ENCODE assay signal across 15 cellular contexts in the genomic region with DNA sequence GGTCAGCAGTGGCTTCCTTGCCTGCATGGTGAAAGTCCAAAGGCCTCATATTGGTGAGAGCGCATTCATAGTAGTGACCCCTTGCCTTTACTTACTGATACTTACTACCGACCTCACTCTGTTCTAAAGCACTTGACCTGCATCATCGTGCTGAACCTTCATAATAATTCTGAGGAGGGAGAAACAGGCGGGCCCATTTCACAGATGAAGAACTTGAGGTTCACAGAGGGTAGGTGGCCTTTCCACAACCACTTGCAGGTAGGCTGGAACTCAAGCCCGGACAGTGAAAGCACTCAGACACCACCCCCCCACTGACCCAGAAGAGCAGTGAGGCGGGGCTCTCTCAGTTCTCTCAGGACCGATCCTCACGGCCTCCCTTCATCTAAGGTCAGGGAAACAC.
A peak's percentile ranks its signal among the peaks of the same experiment; 100 is the strongest.
DNase-seq lines count a peak whose midpoint lies in the region; ATAC-seq and TF ChIP-seq lines count a peak whose summit lies in the region.
"Had no signal": no experiment of that assay in that cellular context is flagged by ENCODE, and none has a peak within 500 bp of the region (broad histone marks: within the 10 kb centered on the region; RNA-seq: fewer than 3 reads in every experiment).

No MANE protein-coding gene starts in this region.

- H3K36me3 ChIP-seq in BLaER1 = no peaks in the 10 kb centered on the region
- no peaks in the 10 kb centered on the region for H3K36me3 ChIP-seq in neuronal stem cell (replicated peaks in 1 of 2; ENCODE audit: control insufficient read depth in 2 of 2, insufficient read depth in 2 of 2, low read length in 2 of 2)
- no peaks in the 10 kb centered on the region for H3K36me3 ChIP-seq in stomach

- peak overlapping the region; percentile 53 for H2BK5ac ChIP-seq in neuronal stem cell (ENCODE audit: low read length)

- H3K4me3 ChIP-seq in BLaER1 (no peak overlapping the region), neuronal stem cell (ENCODE audit: low read length in 2 of 2) (no peak overlapping the region), stomach (no peak overlapping the region)

- H3K27ac ChIP-seq in BLaER1 (0 out of 2 replicates have a peak overlapping the region, but pooled peaks have one; percentile 9), neuronal stem cell (replicated peaks; ENCODE audit: low read length) (no peak overlapping the region), stomach (no peak overlapping the region)
- H3K27ac ChIP-seq: C4-2B had no signal

- no peak overlapping the region for H2AK5ac ChIP-seq in neuronal stem cell (ENCODE audit: low read depth, low read length)

- intact Hi-C loops in CD14-positive monocyte (cut with micrococcal nuclease) = no loop called here
- intact Hi-C loops in stomach (cut with DNase I; ENCODE audit: low total_unique reads) = no loop called here

- H3K27me3 Mint-ChIP-seq in CD14-positive monocyte (ENCODE audit: low read depth in 3 of 3) = peaks cover 4 to 11% (median 7%) of the 10 kb centered on the region in 3 donors
- H3K27me3 Mint-ChIP-seq in activated T-cell treated with anti-CD3 and anti-CD28 coated beads, Interleukin-2, amount 50 U/mL, for 72 hours (ENCODE audit: low read depth) = no peaks in the 10 kb centered on the region
- H3K27me3 Mint-ChIP-seq: B cell had no signal

- H3K9me3 ChIP-seq in BLaER1 (peaks cover 10% of the 10 kb centered on the region), neuronal stem cell (replicated peaks in 1 of 2; ENCODE audit: control insufficient read depth in 2 of 2, insufficient read depth in 1 of 2, low read depth in 1 of 2, low read length in 2 of 2) (no peaks in the 10 kb centered on the region), stomach (peaks cover 0 to 7% (median 0%) of the 10 kb centered on the region in 4 donors)

- H3K9ac ChIP-seq in BLaER1 (no peak overlapping the region), neuronal stem cell (ENCODE audit: low read depth, low read length, poor library complexity) (no peak overlapping the region)

- no peak overlapping the region for H2BK15ac ChIP-seq in neuronal stem cell (ENCODE audit: low read length)

- no peak for TF ChIP-seq CTCF in CD14-positive monocyte (IDR thresholded peaks at IDR 0.05)
- no peak for TF ChIP-seq CTCF in stomach (IDR thresholded peaks at IDR 0.05)

- H2AFZ ChIP-seq in neuronal stem cell (ENCODE audit: low read length) = no peak overlapping the region

- H3K9me3 Mint-ChIP-seq in CD14-positive monocyte = peaks cover 1 to 12% (median 4%) of the 10 kb centered on the region in 7 donors
- H3K9me3 Mint-ChIP-seq in activated T-cell treated with anti-CD3 and anti-CD28 coated beads, Interleukin-2, amount 50 U/mL, for 72 hours = no peaks in the 10 kb centered on the region

- H3K4me2 ChIP-seq in BLaER1 (peak overlapping the region; percentile 39; the same call in 1 of the 2 replicates), neuronal stem cell (ENCODE audit: insufficient read depth, low read length, poor library complexity, severe bottlenecking) (no peak overlapping the region)

- H4K8ac ChIP-seq in neuronal stem cell (ENCODE audit: low read depth, low read length) = no peak overlapping the region

- H2BK12ac ChIP-seq in neuronal stem cell (ENCODE audit: low read length) = no peak overlapping the region

- no peak for TF ChIP-seq POLR2A in stomach (IDR thresholded peaks at IDR 0.05)

- no peak overlapping the region for H3K23ac ChIP-seq in neuronal stem cell (ENCODE audit: low read depth, low read length, poor library complexity)

- DNase-seq in CD14-positive monocyte (ENCODE audit: low spot score) = peak; percentile 22
- no peak for DNase-seq in neuronal stem cell (ENCODE audit: low spot score)
- peak; percentile 7 for DNase-seq in stomach
- no peak for DNase-seq in activated T-cell treated with anti-CD3 and anti-CD28 coated beads, Interleukin-2, amount 50 U/mL, for 72 hours
- DNase-seq in amygdala (lab: John Stamatoyannopoulos, UW) = no peak
- DNase-seq: CD4-positive, alpha-beta memory T cell; DMS153; DMS79; GDM1; GOT3; H9 had no signal

- H3K27ac Mint-ChIP-seq in CD14-positive monocyte = no peak overlapping the region
- no peak overlapping the region for H3K27ac Mint-ChIP-seq in activated T-cell treated with anti-CD3 and anti-CD28 coated beads, Interleukin-2, amount 50 U/mL, for 72 hours
- H3K27ac Mint-ChIP-seq: B cell; CD4-positive, alpha-beta memory T cell had no signal

- no peak overlapping the region for H3K4ac ChIP-seq in neuronal stem cell (ENCODE audit: low read length)

- no peaks in the 10 kb centered on the region for H3K79me1 ChIP-seq in neuronal stem cell (ENCODE audit: low read depth, low read length)

- no peak overlapping the region for H2BK120ac ChIP-seq in neuronal stem cell (ENCODE audit: low read depth, low read length)

- H3K18ac ChIP-seq in neuronal stem cell (ENCODE audit: low read length) = no peak overlapping the region

- H3K27me3 ChIP-seq in BLaER1 (no peaks in the 10 kb centered on the region), neuronal stem cell (ENCODE audit: control insufficient read depth in 3 of 3, insufficient read depth in 3 of 3, low read depth in 1 of 3, low read length in 3 of 3) (no peaks in the 10 kb centered on the region), stomach (peaks cover 0 to 6% (median 0%) of the 10 kb centered on the region in 3 donors)

- H3K4me3 Mint-ChIP-seq in CD14-positive monocyte = no peak overlapping the region
- no peak overlapping the region for H3K4me3 Mint-ChIP-seq in activated T-cell treated with anti-CD3 and anti-CD28 coated beads, Interleukin-2, amount 50 U/mL, for 72 hours
- H3K4me3 Mint-ChIP-seq: B cell; CD4-positive, alpha-beta memory T cell had no signal

- peaks cover 14% of the 10 kb centered on the region for H3K4me1 Mint-ChIP-seq in CD14-positive monocyte
- no peaks in the 10 kb centered on the region for H3K4me1 Mint-ChIP-seq in activated T-cell treated with anti-CD3 and anti-CD28 coated beads, Interleukin-2, amount 50 U/mL, for 72 hours (ENCODE audit: low read depth)
- H3K4me1 Mint-ChIP-seq: CD4-positive, alpha-beta memory T cell had no signal

- TF ChIP-seq EP300 in stomach (IDR thresholded peaks at IDR 0.05) = no peak

- no peaks in the 10 kb centered on the region for H3K36me3 Mint-ChIP-seq in CD14-positive monocyte
- no peaks in the 10 kb centered on the region for H3K36me3 Mint-ChIP-seq in activated T-cell treated with anti-CD3 and anti-CD28 coated beads, Interleukin-2, amount 50 U/mL, for 72 hours (ENCODE audit: insufficient read depth in 2 of 2)
- H3K36me3 Mint-ChIP-seq: CD4-positive, alpha-beta memory T cell had no signal

- no peak overlapping the region for H4K91ac ChIP-seq in neuronal stem cell (ENCODE audit: low read depth, low read length, poor library complexity)

- no peak overlapping the region for H3K14ac ChIP-seq in neuronal stem cell (ENCODE audit: low read length)

- no CpG with 5 or more reads among the region's 8 CpGs for WGBS in neuronal stem cell (ENCODE audit: extremely low coverage in 2 of 2, insufficient read length in 2 of 2, insufficient replicate concordance in 1 of 2), 2 donors
- WGBS in stomach, 5 donors = 88 to 93% (median 90%) methylated on average over 8 of the region's 8 CpGs

- no peaks in the 10 kb centered on the region for H4K20me1 ChIP-seq in BLaER1

- H3K4me1 ChIP-seq in BLaER1 = peaks cover 52% of the 10 kb centered on the region
- no peaks in the 10 kb centered on the region for H3K4me1 ChIP-seq in neuronal stem cell (ENCODE audit: control insufficient read depth in 2 of 2, insufficient read depth in 1 of 2, low read depth in 1 of 2, low read length in 2 of 2)
- no peaks in the 10 kb centered on the region for H3K4me1 ChIP-seq in stomach

- ATAC-seq in HG03280 (IDR thresholded peaks at IDR 0.05; ENCODE audit: unreplicated experiment) = no peak
- no peak for ATAC-seq in activated T-cell treated with anti-CD3 and anti-CD28 coated beads, Interleukin-2, amount 50 U/mL, for 72 hours (replicated peaks in 1 of 2)

Comparison
In these comparisons a context has a peak if more than half of its experiments do, and no peak if none do; other contexts are left out.
1. DNase-seq: peak in CD14-positive monocyte (single experiment) and stomach (single experiment); none in neuronal stem cell (single experiment), activated T-cell treated with anti-CD3 and anti-CD28 coated beads, Interleukin-2, amount 50 U/mL, for 72 hours (0 of 2) and amygdala (0 of 56).